Comparison of ENCODE assay signal across 9 cellular contexts in genomic region chr15:29364429-29365078, GRCh38.
DNase-seq lines count a peak whose midpoint lies in the region; ATAC-seq, FAIRE-seq and TF ChIP-seq lines count a peak whose summit lies in the region.
"Had no signal": no experiment of that assay in that cellular context is flagged by ENCODE, and none has a peak within 500 bp of the region (broad histone marks: within the 10 kb centered on the region; RNA-seq: fewer than 3 reads in every experiment).

No MANE protein-coding gene starts in this region.

- no peak overlapping the region for H3K4me2 ChIP-seq in K562 (ENCODE audit: insufficient read depth, low read length)

- no peaks in the 10 kb centered on the region for H3K36me3 ChIP-seq in K562 (ENCODE audit: control insufficient read depth, insufficient read depth, low read length)
- no peaks in the 10 kb centered on the region for H3K36me3 ChIP-seq in H7 (replicated peaks; ENCODE audit: control insufficient read depth, insufficient read depth, low read length)

- WGBS in K562 (ENCODE audit: insufficient coverage, low coverage, missing lambda C conversion rate) = 1% methylated on average over 8 of the region's 8 CpGs

- no peaks in the 10 kb centered on the region for H3K9me1 ChIP-seq in K562 (ENCODE audit: control insufficient read depth, insufficient read depth, low read length)

- H3K27ac ChIP-seq in K562 (ENCODE audit: extremely low read depth, low read depth, low read length) = no peak overlapping the region

- no peak for TF ChIP-seq EP300 in K562 (IDR thresholded peaks at IDR 0.05; ENCODE audit: low read length)

- H3K79me2 ChIP-seq in K562 (ENCODE audit: control insufficient read depth, insufficient read depth, low read length) = no peaks in the 10 kb centered on the region

- CTCF ChIA-PET in K562 (lab: Yijun Ruan, JAX; ENCODE audit: low intra/inter-chr PET ratio) = no interaction called here

- 0 out of 2 replicates have a peak, but pooled peaks cover 2% of the 10 kb centered on the region for H3K9me3 ChIP-seq in K562 (replicated peaks; ENCODE audit: control insufficient read depth, insufficient read depth, low read depth, low read length)

- peak; percentile 69 for DNase-seq in EL
- DNase-seq in LNCaP clone FGC (ENCODE audit: low read depth) = no peak
- DNase-seq in K562 (ENCODE audit: extremely low read depth in 1 of 4, low spot score in 3 of 4) = peak in 3 of 4 experiments; percentile 13 to 28 (median 21)
- peak; percentile 24 for DNase-seq in myocyte (ENCODE audit: low read depth)
- no peak for DNase-seq in H7
- DNase-seq in KG1 (lab: John Stamatoyannopoulos, UW) = no peak
- no peak for DNase-seq in activated T-cell treated with anti-CD3 and anti-CD28 coated beads, Interleukin-2, amount 50 U/mL, for 48 hours
- DNase-seq: activated T-cell treated with anti-CD3 and anti-CD28 coated beads, Interleukin-2, amount 50 U/mL, for 1 hour had no signal

- FAIRE-seq in K562 (lab: Jason Lieb, UNC) = peak; percentile 54

- H3K9ac ChIP-seq in K562 (ENCODE audit: insufficient read depth in 1 of 2, low read depth in 2 of 2, low read length in 2 of 2) = no peak overlapping the region

- no TSS peak for BruUV-seq in K562 (replicated peaks; lab: Mats Ljungman, UMichigan)

- POLR2A ChIA-PET in K562 (lab: Yijun Ruan, JAX) = interaction anchor here (1.2 to 2.0 kb wide), 2 partner anchors 10 to 13 kb away, joined by 4 read pairs; no protein-coding TSS in a partner anchor

- ATAC-seq in K562 (peak; percentile 87), HG02763 (IDR thresholded peaks at IDR 0.05; ENCODE audit: unreplicated experiment) (no peak)

- peaks cover 3% of the 10 kb centered on the region; the same call in 1 of the 2 replicates for H4K20me1 ChIP-seq in K562 (replicated peaks; ENCODE audit: control insufficient read depth, insufficient read depth, low read length)

- no peak for TF ChIP-seq POLR2A in K562 (conservative IDR thresholded peaks at IDR 0.05)

- intact Hi-C loops in K562 (cut with micrococcal nuclease) = no loop called here

- peaks cover 16 to 20% of the 10 kb centered on the region in 2 experiments; a peak in 4 of 5 replicates for H3K27me3 ChIP-seq in K562 (ENCODE audit: control insufficient read depth in 2 of 2, insufficient read depth in 2 of 2, low read length in 2 of 2)
- H3K27me3 ChIP-seq in H7 (ENCODE audit: control insufficient read depth, insufficient read depth, low read length) = no peaks in the 10 kb centered on the region

- peak; percentile 49 for TF ChIP-seq CTCF in LNCaP clone FGC (IDR thresholded peaks at IDR 0.05; ENCODE audit: control insufficient read depth, extremely low read depth, insufficient read depth)
- TF ChIP-seq CTCF in K562 (IDR thresholded peaks at IDR 0.05 in 2 of 3, conservative IDR thresholded peaks at IDR 0.05 in 1 of 3; ENCODE audit: insufficient read depth in 2 of 3, low read depth in 1 of 3, low read length in 3 of 3) = peak; percentile 21 to 29 (median 28); a peak in 2 of 6 replicates

- TF ChIP-seq RAD21 in K562 (CRISPR knock-in tag; conservative IDR thresholded peaks at IDR 0.05 in 1 of 2, IDR thresholded peaks at IDR 0.05 in 1 of 2) = no peak

- H3K4me3 ChIP-seq in LNCaP clone FGC (ENCODE audit: low read depth, low read length) (no peak overlapping the region), K562 (no peak overlapping the region), H7 (ENCODE audit: insufficient read depth, low read depth, low read length) (no peak overlapping the region)

- no peak overlapping the region for H2AFZ ChIP-seq in K562 (ENCODE audit: low read depth, low read length)

- in situ Hi-C loops in K562 (cut with MboI) = no loop called here

- H3K4me1 ChIP-seq in K562 (replicated peaks in 1 of 2; ENCODE audit: control insufficient read depth in 2 of 2, insufficient read depth in 2 of 2, low read length in 2 of 2) = no peaks in the 10 kb centered on the region

TF ChIP-seq in K562, 482 proteins besides CTCF, POLR2A, EP300 and RAD21:
- TF ChIP-seq SP2 (IDR thresholded peaks at IDR 0.05; ENCODE audit: extremely low read depth, low read depth, low read length, poor library complexity, severe bottlenecking) (no peak), FOSL1 (tag; conservative IDR thresholded peaks at IDR 0.05) (peak; percentile 76), DMBX1 (CRISPR knock-in tag; IDR thresholded peaks at IDR 0.05; ENCODE audit: borderline replicate concordance) (no peak), CBFA2T3 (IDR thresholded peaks at IDR 0.05) (peak; percentile 34; the same call in 1 of the 2 replicates), RHOXF2B (CRISPR knock-in tag; conservative IDR thresholded peaks at IDR 0.05) (no peak), E2F5 (CRISPR knock-in tag; IDR thresholded peaks at IDR 0.05) (no peak), RNF2 (IDR thresholded peaks at IDR 0.05) (no peak), ARID4B (CRISPR knock-in tag; IDR thresholded peaks at IDR 0.05) (no peak), NR1H2 (CRISPR knock-in tag; IDR thresholded peaks at IDR 0.05) (no peak), ATF3 (IDR thresholded peaks at IDR 0.05) (0 out of 2 replicates have a peak, but pooled peaks have one; percentile 9), ATF3 (CRISPR knock-in tag; conservative IDR thresholded peaks at IDR 0.05) (no peak), ZNF324 (CRISPR knock-in tag; IDR thresholded peaks at IDR 0.05) (no peak), SMC3 (conservative IDR thresholded peaks at IDR 0.05; ENCODE audit: insufficient read depth, low read depth, low read length) (0 out of 2 replicates have a peak, but pooled peaks have one; percentile 8), CBFA2T2 (conservative IDR thresholded peaks at IDR 0.05) (0 out of 2 replicates have a peak, but pooled peaks have one; percentile 4)
TF ChIP-seq in K562: peak in this region for 5.

Comparison
In these comparisons a context has a peak if more than half of its experiments do, and no peak if none do; other contexts are left out.
1. DNase-seq: peak in EL (single experiment), K562 (3 of 4) and myocyte (single experiment); none in LNCaP clone FGC (single experiment), H7 (single experiment), KG1 (single experiment) and activated T-cell treated with anti-CD3 and anti-CD28 coated beads, Interleukin-2, amount 50 U/mL, for 48 hours (0 of 2).